Comparison of ENCODE assay signal across 9 cellular contexts in the genomic region with DNA sequence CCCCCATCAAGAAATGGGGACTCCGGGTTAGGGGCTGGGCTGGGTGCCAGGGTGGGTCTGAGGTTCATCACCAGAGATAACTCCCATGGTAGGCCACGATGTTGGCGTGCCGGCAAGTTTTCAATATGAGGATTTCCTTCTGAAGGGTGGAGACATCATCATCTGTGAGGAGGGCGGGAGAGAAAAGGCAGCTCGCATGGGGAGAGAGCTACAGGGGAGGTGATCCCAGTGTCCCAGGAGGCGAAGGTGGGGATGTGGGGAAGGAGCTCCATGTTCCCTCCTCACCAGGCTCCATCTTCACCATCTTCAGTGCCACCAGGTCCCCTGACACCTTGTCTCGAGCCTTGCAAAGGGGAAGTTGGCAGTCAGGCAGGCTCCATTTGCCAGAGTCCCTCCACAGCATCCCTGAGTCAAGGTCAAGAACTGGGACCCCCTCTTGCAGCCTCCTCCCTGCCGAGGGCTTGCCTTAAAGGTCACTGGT. TPM values are rescaled to one million over a fixed set of nuclear protein-coding genes. Genes with fewer than 3 reads are reported as not detected.
DNase-seq lines count a peak whose midpoint lies in the region; ATAC-seq and TF ChIP-seq lines count a peak whose summit lies in the region.
"Had no signal": no experiment of that assay in that cellular context is flagged by ENCODE, and none has a peak within 500 bp of the region (broad histone marks: within the 10 kb centered on the region; RNA-seq: fewer than 3 reads in every experiment).

No MANE protein-coding gene starts in this region.

- no peak overlapping the region for H2BK120ac ChIP-seq in mesendoderm (ENCODE audit: low read depth, low read length)

- H3K4ac ChIP-seq in mesendoderm (ENCODE audit: low read depth, low read length), result no peak overlapping the region

- POLR2A ChIA-PET in CD4-positive, alpha-beta memory T cell (lab: Charles Lee; ENCODE audit: partially characterized antibody), result interaction anchor here (0.9 to 3.3 kb wide), 22 partner anchors 10 to 233 kb away, joined by 3 to 36 read pairs (median 6); partner anchors contain the start of genes ACTN4, FAM98C and HNRNPL

- TF ChIP-seq CTCF in KMS-11 (conservative IDR thresholded peaks at IDR 0.05; ENCODE audit: low read depth, low read length), result no peak
- no peak for TF ChIP-seq CTCF in neural progenitor cell (IDR thresholded peaks at IDR 0.05)

- H4K8ac ChIP-seq in mesendoderm (ENCODE audit: low read depth, low read length), result no peak overlapping the region

- peak in 2 of 5 donors; percentile 12 to 14 for DNase-seq in CD4-positive, alpha-beta memory T cell
- DNase-seq in neural progenitor cell (ENCODE audit: low spot score), result no peak
- no peak for DNase-seq in NCI-H2081 (lab: John Stamatoyannopoulos, UW)
- DNase-seq in mesendoderm, result no peak
- DNase-seq in SW 1271 (lab: John Stamatoyannopoulos, UW), result no peak

- H2AK5ac ChIP-seq in mesendoderm (ENCODE audit: low read length), result no peak overlapping the region

- H4K20me1 ChIP-seq in KMS-11 (ENCODE audit: insufficient read depth) (no peaks in the 10 kb centered on the region), neural progenitor cell (ENCODE audit: low read depth) (peaks cover 6% of the 10 kb centered on the region)

- H3K18ac ChIP-seq in mesendoderm (ENCODE audit: low read length), result no peak overlapping the region

- peaks cover 12% of the 10 kb centered on the region for H3K79me1 ChIP-seq in mesendoderm (ENCODE audit: low read length)

- H2BK15ac ChIP-seq in mesendoderm (replicated peaks; ENCODE audit: low read depth), result no peak overlapping the region

- H3K27me3 ChIP-seq in CD4-positive, alpha-beta memory T cell (ENCODE audit: insufficient read depth, low read length), result no peaks in the 10 kb centered on the region
- H3K27me3 ChIP-seq in KMS-11 (ENCODE audit: insufficient read depth, low read depth) (no peaks in the 10 kb centered on the region), neural progenitor cell (no peaks in the 10 kb centered on the region), mesendoderm (ENCODE audit: insufficient read depth, low read length, poor library complexity) (no peaks in the 10 kb centered on the region)

- peaks cover 34 to 71% (median 51%) of the 10 kb centered on the region in 4 donors for H3K4me1 Mint-ChIP-seq in CD4-positive, alpha-beta memory T cell
- H3K4me1 Mint-ChIP-seq in activated naive CD4-positive, alpha-beta T cell treated with anti-CD3 and anti-CD28 coated beads, Interleukin-2, amount 50 U/mL, for 24 hours, result peaks cover 56% of the 10 kb centered on the region
- H3K4me1 Mint-ChIP-seq in neural progenitor cell, result peaks cover 19% of the 10 kb centered on the region

- peak overlapping the region; percentile 97 to 99 for H3K4me3 ChIP-seq in CD4-positive, alpha-beta memory T cell (ENCODE audit: low read length in 2 of 2)
- no peak overlapping the region for H3K4me3 ChIP-seq in KMS-11 (IDR thresholded peaks at IDR 0.05; ENCODE audit: insufficient read depth, low read depth, low read length)
- H3K4me3 ChIP-seq in neural progenitor cell, result no peak overlapping the region
- no peak overlapping the region for H3K4me3 ChIP-seq in mesendoderm (ENCODE audit: low read length)

- peaks cover 31 to 72% of the 10 kb centered on the region in 2 donors for H3K36me3 Mint-ChIP-seq in CD4-positive, alpha-beta memory T cell
- H3K36me3 Mint-ChIP-seq in activated naive CD4-positive, alpha-beta T cell treated with anti-CD3 and anti-CD28 coated beads, Interleukin-2, amount 50 U/mL, for 24 hours, result peaks cover 21% of the 10 kb centered on the region
- H3K36me3 Mint-ChIP-seq in neural progenitor cell, result peaks cover 9% of the 10 kb centered on the region

- H4K5ac ChIP-seq in mesendoderm (ENCODE audit: low read length), result no peak overlapping the region

- no peak overlapping the region for H2BK5ac ChIP-seq in mesendoderm (ENCODE audit: low read length)

- H3K36me3 ChIP-seq in CD4-positive, alpha-beta memory T cell (ENCODE audit: insufficient read depth, low read length), result peaks cover 41% of the 10 kb centered on the region
- H3K36me3 ChIP-seq in KMS-11 (ENCODE audit: insufficient read depth), result 0 out of 2 replicates have a peak, but pooled peaks cover 7% of the 10 kb centered on the region
- H3K36me3 ChIP-seq in neural progenitor cell, result peaks cover 5% of the 10 kb centered on the region
- H3K36me3 ChIP-seq in mesendoderm (ENCODE audit: control insufficient read depth, insufficient read depth, low read length), result peaks cover 2% of the 10 kb centered on the region

- WGBS in mesendoderm (ENCODE audit: extremely low coverage, insufficient coverage, low lambda C conversion rate), result no CpG with 5 or more reads among the region's 9 CpGs

- H3K79me2 ChIP-seq in KMS-11 (ENCODE audit: insufficient read depth, low read depth), result peaks cover 47% of the 10 kb centered on the region
- peaks cover 25% of the 10 kb centered on the region for H3K79me2 ChIP-seq in neural progenitor cell (ENCODE audit: low read depth)
- H3K79me2 ChIP-seq in mesendoderm (ENCODE audit: control insufficient read depth, insufficient read depth, low read length), result peaks cover 15% of the 10 kb centered on the region

- H3K4me2 ChIP-seq in KMS-11 (peak overlapping the region; percentile 89), neural progenitor cell (no peak overlapping the region), mesendoderm (ENCODE audit: low read length) (no peak overlapping the region)

- H3K27me3 Mint-ChIP-seq in CD4-positive, alpha-beta memory T cell, result no peaks in the 10 kb centered on the region
- no peaks in the 10 kb centered on the region for H3K27me3 Mint-ChIP-seq in activated naive CD4-positive, alpha-beta T cell treated with anti-CD3 and anti-CD28 coated beads, Interleukin-2, amount 50 U/mL, for 24 hours
- H3K27me3 Mint-ChIP-seq in neural progenitor cell (ENCODE audit: insufficient read depth, low read depth), result peaks cover 2% of the 10 kb centered on the region

- peak overlapping the region; percentile 90 for H3K27ac ChIP-seq in CD4-positive, alpha-beta memory T cell (ENCODE audit: low read depth, low read length)
- H3K27ac ChIP-seq in KMS-11 (peak overlapping the region; percentile 83), neural progenitor cell (no peak overlapping the region), mesendoderm (ENCODE audit: low read depth, low read length) (no peak overlapping the region)

- peak overlapping the region; percentile 76; the same call in 1 of the 2 replicates for H3K9ac ChIP-seq in KMS-11
- no peak overlapping the region for H3K9ac ChIP-seq in neural progenitor cell
- H3K9ac ChIP-seq in mesendoderm (ENCODE audit: low read length), result no peak overlapping the region

- peaks cover 0 to 2% (median 0%) of the 10 kb centered on the region in 8 donors for H3K9me3 Mint-ChIP-seq in CD4-positive, alpha-beta memory T cell
- H3K9me3 Mint-ChIP-seq in activated naive CD4-positive, alpha-beta T cell treated with anti-CD3 and anti-CD28 coated beads, Interleukin-2, amount 50 U/mL, for 24 hours, result no peaks in the 10 kb centered on the region
- H3K9me3 Mint-ChIP-seq in neural progenitor cell, result no peaks in the 10 kb centered on the region

- H3K23ac ChIP-seq in mesendoderm (ENCODE audit: low read length), result no peak overlapping the region

- ATAC-seq in HG03439 (IDR thresholded peaks at IDR 0.05; ENCODE audit: unreplicated experiment), result no peak

- H3F3A ChIP-seq in neural progenitor cell (ENCODE audit: low read depth), result peaks cover 11% of the 10 kb centered on the region

- intact Hi-C loops in CD4-positive, alpha-beta memory T cell (cut with micrococcal nuclease), result loop anchor here (10.0 kb wide), 1 partner anchor 243 kb away; the partner anchor contains the start of gene PSMD8

- CTCF ChIA-PET in CD4-positive, alpha-beta memory T cell (lab: Charles Lee; ENCODE audit: partially characterized antibody), result interaction anchor here (0.6 to 6.6 kb wide), 10 partner anchors 12 to 313 kb away, joined by 3 to 55 read pairs (median 10); partner anchors contain the start of genes FAM98C, MRPS12 and SARS2

- H3K27ac Mint-ChIP-seq in CD4-positive, alpha-beta memory T cell, result peak overlapping the region; percentile 93 to 100 (median 99)
- H3K27ac Mint-ChIP-seq in activated naive CD4-positive, alpha-beta T cell treated with anti-CD3 and anti-CD28 coated beads, Interleukin-2, amount 50 U/mL, for 24 hours, result peak overlapping the region; percentile 100
- H3K27ac Mint-ChIP-seq in neural progenitor cell, result no peak overlapping the region

- peaks cover 64% of the 10 kb centered on the region for H3K4me1 ChIP-seq in CD4-positive, alpha-beta memory T cell (ENCODE audit: insufficient read depth, low read length)
- H3K4me1 ChIP-seq in KMS-11 (ENCODE audit: low read depth, poor library complexity, severe bottlenecking), result peaks cover 17% of the 10 kb centered on the region
- H3K4me1 ChIP-seq in neural progenitor cell, result peaks cover 10% of the 10 kb centered on the region
- H3K4me1 ChIP-seq in mesendoderm (ENCODE audit: control insufficient read depth, low read depth, low read length), result peaks cover 7% of the 10 kb centered on the region

- peak overlapping the region; percentile 63 for H2AFZ ChIP-seq in KMS-11 (ENCODE audit: low read depth)
- H2AFZ ChIP-seq in neural progenitor cell (replicated peaks), result no peak overlapping the region

- H3K56ac ChIP-seq in mesendoderm (ENCODE audit: low read length), result no peak overlapping the region

- H3K4me3 Mint-ChIP-seq in CD4-positive, alpha-beta memory T cell, result peak overlapping the region; percentile 95 to 100 (median 100)
- H3K4me3 Mint-ChIP-seq in activated naive CD4-positive, alpha-beta T cell treated with anti-CD3 and anti-CD28 coated beads, Interleukin-2, amount 50 U/mL, for 24 hours, result peak overlapping the region; percentile 100
- peak overlapping the region; percentile 34 for H3K4me3 Mint-ChIP-seq in neural progenitor cell

- no peaks in the 10 kb centered on the region for H3K9me3 ChIP-seq in CD4-positive, alpha-beta memory T cell (ENCODE audit: control insufficient read depth in 1 of 2, low read length in 2 of 2)
- no peaks in the 10 kb centered on the region for H3K9me3 ChIP-seq in neural progenitor cell (ENCODE audit: low read depth)

RNA-seq across cellular contexts. Expression of gene MAP4K1, which starts 0.4 kb away (rescaled TPM):
- total RNA-seq in CD4-positive, alpha-beta memory T cell, result 100 to 1,000 TPM; 346 to 361 TPM
- 100 to 1,000 TPM; 142 to 177 TPM for polyA plus RNA-seq in CD4-positive, alpha-beta memory T cell
- 1.9 and 3.6 TPM in 2 replicates for total RNA-seq in neural progenitor cell (ENCODE audit: low replicate concordance)
- polyA plus RNA-seq in mesendoderm (2013, experiment 1 of 2), result 9.1 TPM
- polyA plus RNA-seq in mesendoderm (2013, experiment 2 of 2), result 8.6 TPM
- total RNA-seq: lung microvascular endothelial cell had no signal

RNA-seq across cellular contexts. Expression of gene EIF3K, which starts 1.7 kb away (rescaled TPM):
- 100 to 1,000 TPM; 320 to 340 TPM for total RNA-seq in CD4-positive, alpha-beta memory T cell
- polyA plus RNA-seq in CD4-positive, alpha-beta memory T cell, result 100 to 1,000 TPM; 364 to 424 TPM
- 261 and 432 TPM in 2 replicates for total RNA-seq in neural progenitor cell (ENCODE audit: low replicate concordance)
- polyA plus RNA-seq in mesendoderm (2013, experiment 1 of 2), result 422 TPM
- polyA plus RNA-seq in mesendoderm (2013, experiment 2 of 2), result 421 TPM

RNA-seq across cellular contexts. Expression of gene ACTN4, which starts 30.1 kb away (rescaled TPM):
- total RNA-seq in CD4-positive, alpha-beta memory T cell, result 100 to 1,000 TPM; 151 to 155 TPM
- polyA plus RNA-seq in CD4-positive, alpha-beta memory T cell, result 10 to 100 TPM in 1 of 2 donors, 1 to 10 TPM in 1; 4.0 to 24.4 TPM
- 127 and 233 TPM in 2 replicates for total RNA-seq in neural progenitor cell (ENCODE audit: low replicate concordance)
- polyA plus RNA-seq in mesendoderm (2013, experiment 1 of 2), result 294 TPM
- polyA plus RNA-seq in mesendoderm (2013, experiment 2 of 2), result 302 TPM

Comparison
In these comparisons a context has a peak if more than half of its experiments do, and no peak if none do; other contexts are left out.
1. H3K27ac ChIP-seq: peak in CD4-positive, alpha-beta memory T cell (single experiment) and KMS-11 (single experiment); none in neural progenitor cell (single experiment) and mesendoderm (single experiment).
2. H3K4me3 ChIP-seq: peak in CD4-positive, alpha-beta memory T cell (2 of 2); none in KMS-11 (single experiment), neural progenitor cell (single experiment) and mesendoderm (single experiment).
3. H3K4me3 Mint-ChIP-seq: peak in every context shown above with its lines; median percentile 100 in activated naive CD4-positive, alpha-beta T cell treated with anti-CD3 and anti-CD28 coated beads, Interleukin-2, amount 50 U/mL, for 24 hours; 100 in CD4-positive, alpha-beta memory T cell; 34 in neural progenitor cell.
4. RNA of gene MAP4K1, which starts 0.4 kb away (total RNA-seq): 346 to 361 TPM in CD4-positive, alpha-beta memory T cell; 1.9 to 3.6 TPM in neural progenitor cell; every median in the first group is over 10 times any median in the second.